8 cellular contexts compared by ENCODE assay signal in genomic region chr19:38849147-38849745, GRCh38. TPM values are rescaled to one million over a fixed set of nuclear protein-coding genes. Genes with fewer than 3 reads are reported as not detected.
A peak's percentile ranks its signal among the peaks of the same experiment; 100 is the strongest.
DNase-seq lines count a peak whose midpoint lies in the region; ATAC-seq and TF ChIP-seq lines count a peak whose summit lies in the region.

No MANE protein-coding gene starts in this region.

- peaks cover 42% of the 10 kb centered on the region for H3K36me3 Mint-ChIP-seq in activated naive CD4-positive, alpha-beta T cell treated with anti-CD3 and anti-CD28 coated beads, Interleukin-2, amount 10 ng/mL, durations not matched to agents 7 days and 5 days

- peak overlapping the region; percentile 32 to 88 (median 81) for H3K9ac ChIP-seq in subcutaneous abdominal adipose tissue (ENCODE audit: low read length in 5 of 5)

- TF ChIP-seq CTCF in HEK293 (tag by site-specific recombination; IDR thresholded peaks at IDR 0.05) (no peak), gastroesophageal sphincter (IDR thresholded peaks at IDR 0.05) (peak in 2 of 4 experiments; percentile 7 to 9), neutrophil (IDR thresholded peaks at IDR 0.05) (no peak)

- peaks cover 46 to 49% of the 10 kb centered on the region in 2 experiments for H3K36me3 ChIP-seq in HEK293 (ENCODE audit: control insufficient read depth in 2 of 2, insufficient read depth in 1 of 2, low read length in 2 of 2)
- peaks cover 0 to 38% of the 10 kb centered on the region in 2 donors for H3K36me3 ChIP-seq in gastroesophageal sphincter
- peaks cover 38% of the 10 kb centered on the region for H3K36me3 ChIP-seq in neutrophil
- peaks cover 2 to 36% (median 35%) of the 10 kb centered on the region in 5 donors for H3K36me3 ChIP-seq in subcutaneous abdominal adipose tissue (ENCODE audit: control insufficient read depth in 5 of 5, insufficient read depth in 5 of 5, low read length in 5 of 5)

- TF ChIP-seq EP300 in gastroesophageal sphincter (IDR thresholded peaks at IDR 0.05) = no peak

- peak overlapping the region; percentile 100 for H3K27ac Mint-ChIP-seq in activated naive CD4-positive, alpha-beta T cell treated with anti-CD3 and anti-CD28 coated beads, Interleukin-2, amount 10 ng/mL, durations not matched to agents 7 days and 5 days

- WGBS in gastroesophageal sphincter (ENCODE audit: low coverage in 1 of 2), 2 donors = 0% methylated on average over 6 of the region's 57 CpGs; no CpG with 5 or more reads in 1 of the 2 donors

- H3K27ac ChIP-seq in HEK293 (ENCODE audit: extremely low read depth, low read depth, low read length) (peak overlapping the region; percentile 100), gastroesophageal sphincter (peak overlapping the region; percentile 98 to 100 (median 100)), neutrophil (peak overlapping the region; percentile 100), subcutaneous abdominal adipose tissue (ENCODE audit: low read depth, low read length) (peak overlapping the region; percentile 97)

- H3K4me1 ChIP-seq in HEK293 (ENCODE audit: control insufficient read depth, insufficient read depth, low read length) = peaks cover 33% of the 10 kb centered on the region
- peaks cover 0 to 68% (median 19%) of the 10 kb centered on the region in 3 donors for H3K4me1 ChIP-seq in gastroesophageal sphincter
- peaks cover 34 to 35% of the 10 kb centered on the region in 2 experiments for H3K4me1 ChIP-seq in neutrophil (ENCODE audit: control insufficient read depth in 1 of 2, insufficient read depth in 1 of 2, low read depth in 1 of 2, low read length in 1 of 2)
- H3K4me1 ChIP-seq in subcutaneous abdominal adipose tissue (ENCODE audit: control insufficient read depth in 5 of 5, insufficient read depth in 5 of 5, low read length in 5 of 5) = peaks cover 16 to 46% (median 41%) of the 10 kb centered on the region in 5 donors

- no peaks in the 10 kb centered on the region for H3K9me3 Mint-ChIP-seq in activated naive CD4-positive, alpha-beta T cell treated with anti-CD3 and anti-CD28 coated beads, Interleukin-2, amount 10 ng/mL, durations not matched to agents 7 days and 5 days

- peak; percentile 99 for DNase-seq in DMS 273 (lab: John Stamatoyannopoulos, UW; ENCODE audit: unreplicated experiment)
- peak; percentile 86 for DNase-seq in NCI-H1092 (lab: John Stamatoyannopoulos, UW)
- DNase-seq in SK-N-DZ (ENCODE audit: low spot score) = peak; percentile 93
- peak; percentile 97 for DNase-seq in activated naive CD4-positive, alpha-beta T cell treated with anti-CD3 and anti-CD28 coated beads, Interleukin-2, amount 10 ng/mL, durations not matched to agents 7 days and 5 days

- CTCF ChIA-PET in HEK293 (lab: Yijun Ruan, JAX) = interaction anchor here (0.5 to 1.4 kb wide), 13 partner anchors 14 to 491 kb away, joined by 3 to 13 read pairs (median 3); partner anchors contain the start of genes FAM98C, MRPS12, NFKBIB and SARS2
- CTCF ChIA-PET in activated naive CD4-positive, alpha-beta T cell treated with anti-CD3 and anti-CD28 coated beads, Interleukin-2, amount 10 ng/mL, durations not matched to agents 7 days and 5 days (lab: Charles Lee) = interaction anchor here (0.9 to 1.9 kb wide), 3 partner anchors 17 to 38 kb away, joined by 3 to 9 read pairs (median 5); no protein-coding TSS in a partner anchor

- peaks cover 8% of the 10 kb centered on the region for H3K27me3 Mint-ChIP-seq in activated naive CD4-positive, alpha-beta T cell treated with anti-CD3 and anti-CD28 coated beads, Interleukin-2, amount 10 ng/mL, durations not matched to agents 7 days and 5 days

- peaks cover 62% of the 10 kb centered on the region for H3K4me1 Mint-ChIP-seq in activated naive CD4-positive, alpha-beta T cell treated with anti-CD3 and anti-CD28 coated beads, Interleukin-2, amount 10 ng/mL, durations not matched to agents 7 days and 5 days

- TF ChIP-seq POLR2A in gastroesophageal sphincter (IDR thresholded peaks at IDR 0.05) = no peak

- H3K27me3 ChIP-seq in gastroesophageal sphincter (no peaks in the 10 kb centered on the region), neutrophil (no peaks in the 10 kb centered on the region), subcutaneous abdominal adipose tissue (ENCODE audit: control insufficient read depth in 5 of 5, insufficient read depth in 4 of 5, low read length in 5 of 5) (no peaks in the 10 kb centered on the region)

- H3K9me3 ChIP-seq in HEK293 (ENCODE audit: control insufficient read depth, insufficient read depth, low read depth, low read length) = no peaks in the 10 kb centered on the region
- H3K9me3 ChIP-seq in gastroesophageal sphincter = no peaks in the 10 kb centered on the region
- no peaks in the 10 kb centered on the region for H3K9me3 ChIP-seq in neutrophil
- no peaks in the 10 kb centered on the region for H3K9me3 ChIP-seq in subcutaneous abdominal adipose tissue (ENCODE audit: control insufficient read depth in 5 of 5, low read length in 5 of 5)

- ATAC-seq in gastroesophageal sphincter = peak; percentile 52

- H3K4me3 ChIP-seq in HEK293 (ENCODE audit: low read depth, low read length) (peak overlapping the region; percentile 57), gastroesophageal sphincter (peak overlapping the region; percentile 72 to 99), neutrophil (ENCODE audit: low read depth in 1 of 2, low read length in 1 of 2) (peak overlapping the region; percentile 80 to 90), subcutaneous abdominal adipose tissue (ENCODE audit: low read depth in 1 of 5, low read length in 5 of 5) (peak overlapping the region; percentile 59 to 75 (median 73))

- peak overlapping the region; percentile 92 for H3K4me3 Mint-ChIP-seq in activated naive CD4-positive, alpha-beta T cell treated with anti-CD3 and anti-CD28 coated beads, Interleukin-2, amount 10 ng/mL, durations not matched to agents 7 days and 5 days

- POLR2A ChIA-PET in HEK293 (lab: Yijun Ruan, JAX) = interaction anchor here (0.5 to 6.4 kb wide), 52 partner anchors 9 to 587 kb away, joined by 3 to 159 read pairs (median 5); partner anchors contain the start of genes ACTN4, ECH1, EIF3K and FAM98C

TF ChIP-seq in HEK293, 187 proteins besides CTCF, POLR2A, EP300 and RAD21 (continues in another document):
- TF ChIP-seq ZNF513 (tag by site-specific recombination; IDR thresholded peaks at IDR 0.05) (peak; percentile 39), ZNF530 (tag by site-specific recombination; IDR thresholded peaks at IDR 0.05; ENCODE audit: low read depth) (no peak)

RNA-seq across cellular contexts. Expression of gene HNRNPL, which starts 0.5 kb away (rescaled TPM):
- 252 and 301 TPM in 2 replicates for polyA plus RNA-seq in SK-N-DZ (2014; cell fraction: cytosol; rRNA removed)
- 265 and 301 TPM in 2 replicates for polyA plus RNA-seq in SK-N-DZ (2014; cell fraction: nucleus; rRNA removed)
- 100 to 1,000 TPM; 173 to 180 (median 174) TPM for total RNA-seq in gastroesophageal sphincter

RNA-seq across cellular contexts. Expression of gene ECH1, which starts 17.7 kb away (rescaled TPM):
- polyA plus RNA-seq in SK-N-DZ (2014; cell fraction: cytosol; rRNA removed) = 41.5 and 44.5 TPM in 2 replicates
- 25.2 and 62.0 TPM in 2 replicates for polyA plus RNA-seq in SK-N-DZ (2014; cell fraction: nucleus; rRNA removed)
- total RNA-seq in gastroesophageal sphincter = 100 to 1,000 TPM in 2 of 4 donors, 10 to 100 TPM in 2; 88.3 to 162 (median 110) TPM

RNA-seq across cellular contexts. Expression of gene RINL, which starts 28.8 kb away (rescaled TPM):
- polyA plus RNA-seq in SK-N-DZ (2014; cell fraction: cytosol; rRNA removed) = 4.5 and 5.5 TPM in 2 replicates
- polyA plus RNA-seq in SK-N-DZ (2014; cell fraction: nucleus; rRNA removed) = 3.8 and 5.1 TPM in 2 replicates
- 1 to 10 TPM; 1.2 to 8.2 (median 4.1) TPM for total RNA-seq in gastroesophageal sphincter

RNA-seq across cellular contexts. Expression of gene LGALS4, which starts 36.5 kb away (rescaled TPM):
- polyA plus RNA-seq in SK-N-DZ (2014; cell fraction: cytosol; rRNA removed) = 0.30 and 1.6 TPM in 2 replicates
- 1.2 and 2.6 TPM in 2 replicates for polyA plus RNA-seq in SK-N-DZ (2014; cell fraction: nucleus; rRNA removed)
- 1 to 10 TPM in 2 of 4 donors, under 1 TPM in 1, not detected in 1; 0.27 to 1.6 (median 1.1) TPM for total RNA-seq in gastroesophageal sphincter

RNA-seq across cellular contexts. Expression of gene SIRT2, which starts 50.2 kb away (rescaled TPM):
- polyA plus RNA-seq in SK-N-DZ (2014; cell fraction: cytosol; rRNA removed) = 34.3 and 37.5 TPM in 2 replicates
- 35.9 and 43.8 TPM in 2 replicates for polyA plus RNA-seq in SK-N-DZ (2014; cell fraction: nucleus; rRNA removed)
- total RNA-seq in gastroesophageal sphincter = 100 to 1,000 TPM in 1 of 4 donors, 10 to 100 TPM in 3; 73.9 to 106 (median 80.5) TPM

Comparison
In these comparisons a context has a peak if more than half of its experiments do, and no peak if none do; other contexts are left out.
1. Peak in every context shown above with its lines: DNase-seq, ATAC-seq, H3K4me3 ChIP-seq and H3K27ac ChIP-seq.